ENCODE assay signal across 1 cellular context in the genomic region with DNA sequence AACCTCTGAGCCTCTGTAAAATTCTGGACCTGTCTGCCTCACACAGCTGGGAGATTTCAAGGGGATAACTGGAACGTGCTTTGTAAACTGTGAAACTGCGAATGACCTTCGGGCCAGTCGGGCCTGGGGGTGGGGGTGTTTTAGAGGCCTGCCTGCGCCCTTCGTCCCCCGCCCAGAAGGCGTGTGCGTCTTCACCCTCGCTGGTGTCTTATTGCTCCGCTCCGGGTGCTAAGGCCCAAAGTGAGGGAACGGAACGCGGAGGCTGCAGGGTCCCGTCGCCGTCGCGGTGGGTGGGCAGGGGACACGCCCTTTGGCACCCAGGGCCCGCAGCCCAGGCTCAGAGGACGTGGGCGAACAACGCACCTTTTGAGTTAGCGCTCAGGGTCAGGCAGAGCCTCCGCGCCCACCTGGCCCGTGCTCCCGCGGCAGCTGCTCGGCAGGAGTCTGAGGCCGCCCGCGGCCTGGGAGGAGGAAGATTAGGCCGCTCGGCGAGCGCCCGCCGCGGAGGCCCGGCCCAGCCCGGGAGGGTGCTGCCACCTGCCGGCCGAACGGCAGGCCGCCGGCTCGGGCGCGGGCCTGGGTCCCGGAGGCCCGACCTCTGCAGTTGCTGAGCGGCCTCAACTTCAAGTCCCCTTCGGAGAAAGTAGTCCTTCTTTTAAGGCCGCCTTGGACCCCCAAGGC.
A peak's percentile ranks its signal among the peaks of the same experiment; 100 is the strongest.
TF ChIP-seq lines count a peak whose summit lies in the region.

No MANE protein-coding gene starts in this region.

TF ChIP-seq in HEK293, 187 proteins besides CTCF, POLR2A, EP300 and RAD21 (continued from another document):
- TF ChIP-seq, protein P1, sequence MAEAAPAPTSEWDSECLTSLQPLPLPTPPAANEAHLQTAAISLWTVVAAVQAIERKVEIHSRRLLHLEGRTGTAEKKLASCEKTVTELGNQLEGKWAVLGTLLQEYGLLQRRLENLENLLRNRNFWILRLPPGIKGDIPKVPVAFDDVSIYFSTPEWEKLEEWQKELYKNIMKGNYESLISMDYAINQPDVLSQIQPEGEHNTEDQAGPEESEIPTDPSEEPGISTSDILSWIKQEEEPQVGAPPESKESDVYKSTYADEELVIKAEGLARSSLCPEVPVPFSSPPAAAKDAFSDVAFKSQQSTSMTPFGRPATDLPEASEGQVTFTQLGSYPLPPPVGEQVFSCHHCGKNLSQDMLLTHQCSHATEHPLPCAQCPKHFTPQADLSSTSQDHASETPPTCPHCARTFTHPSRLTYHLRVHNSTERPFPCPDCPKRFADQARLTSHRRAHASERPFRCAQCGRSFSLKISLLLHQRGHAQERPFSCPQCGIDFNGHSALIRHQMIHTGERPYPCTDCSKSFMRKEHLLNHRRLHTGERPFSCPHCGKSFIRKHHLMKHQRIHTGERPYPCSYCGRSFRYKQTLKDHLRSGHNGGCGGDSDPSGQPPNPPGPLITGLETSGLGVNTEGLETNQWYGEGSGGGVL (tag by site-specific recombination; IDR thresholded peaks at IDR 0.05): no peak
- TF ChIP-seq SALL2 (tag by site-specific recombination; IDR thresholded peaks at IDR 0.05; ENCODE audit: borderline replicate concordance): no peak
- TF ChIP-seq GLIS1 (tag by site-specific recombination; IDR thresholded peaks at IDR 0.05): peak; percentile 81
- TF ChIP-seq, protein P2, sequence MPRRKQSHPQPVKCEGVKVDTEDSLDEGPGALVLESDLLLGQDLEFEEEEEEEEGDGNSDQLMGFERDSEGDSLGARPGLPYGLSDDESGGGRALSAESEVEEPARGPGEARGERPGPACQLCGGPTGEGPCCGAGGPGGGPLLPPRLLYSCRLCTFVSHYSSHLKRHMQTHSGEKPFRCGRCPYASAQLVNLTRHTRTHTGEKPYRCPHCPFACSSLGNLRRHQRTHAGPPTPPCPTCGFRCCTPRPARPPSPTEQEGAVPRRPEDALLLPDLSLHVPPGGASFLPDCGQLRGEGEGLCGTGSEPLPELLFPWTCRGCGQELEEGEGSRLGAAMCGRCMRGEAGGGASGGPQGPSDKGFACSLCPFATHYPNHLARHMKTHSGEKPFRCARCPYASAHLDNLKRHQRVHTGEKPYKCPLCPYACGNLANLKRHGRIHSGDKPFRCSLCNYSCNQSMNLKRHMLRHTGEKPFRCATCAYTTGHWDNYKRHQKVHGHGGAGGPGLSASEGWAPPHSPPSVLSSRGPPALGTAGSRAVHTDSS (tag by site-specific recombination; IDR thresholded peaks at IDR 0.05): peak; percentile 50; the same call in 1 of the 2 replicates
- TF ChIP-seq, protein P3, sequence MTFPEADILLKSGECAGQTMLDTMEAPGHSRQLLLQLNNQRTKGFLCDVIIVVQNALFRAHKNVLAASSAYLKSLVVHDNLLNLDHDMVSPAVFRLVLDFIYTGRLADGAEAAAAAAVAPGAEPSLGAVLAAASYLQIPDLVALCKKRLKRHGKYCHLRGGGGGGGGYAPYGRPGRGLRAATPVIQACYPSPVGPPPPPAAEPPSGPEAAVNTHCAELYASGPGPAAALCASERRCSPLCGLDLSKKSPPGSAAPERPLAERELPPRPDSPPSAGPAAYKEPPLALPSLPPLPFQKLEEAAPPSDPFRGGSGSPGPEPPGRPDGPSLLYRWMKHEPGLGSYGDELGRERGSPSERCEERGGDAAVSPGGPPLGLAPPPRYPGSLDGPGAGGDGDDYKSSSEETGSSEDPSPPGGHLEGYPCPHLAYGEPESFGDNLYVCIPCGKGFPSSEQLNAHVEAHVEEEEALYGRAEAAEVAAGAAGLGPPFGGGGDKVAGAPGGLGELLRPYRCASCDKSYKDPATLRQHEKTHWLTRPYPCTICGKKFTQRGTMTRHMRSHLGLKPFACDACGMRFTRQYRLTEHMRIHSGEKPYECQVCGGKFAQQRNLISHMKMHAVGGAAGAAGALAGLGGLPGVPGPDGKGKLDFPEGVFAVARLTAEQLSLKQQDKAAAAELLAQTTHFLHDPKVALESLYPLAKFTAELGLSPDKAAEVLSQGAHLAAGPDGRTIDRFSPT (tag by site-specific recombination; IDR thresholded peaks at IDR 0.05): no peak
- TF ChIP-seq HOXC10 (CRISPR knock-in tag; IDR thresholded peaks at IDR 0.05): peak; percentile 29; the same call in 1 of the 2 replicates
- TF ChIP-seq ZBTB26 (tag by site-specific recombination; optimal IDR thresholded peaks at IDR 0.05): peak; percentile 67
- TF ChIP-seq ZNF473 (tag by site-specific recombination; IDR thresholded peaks at IDR 0.05): no peak
- no peak for TF ChIP-seq ZNF629 (tag by site-specific recombination; IDR thresholded peaks at IDR 0.05)
- TF ChIP-seq ATF2 (tag by site-specific recombination; IDR thresholded peaks at IDR 0.05; ENCODE audit: low read depth): no peak
- peak; percentile 63; the same call in 1 of the 2 replicates for TF ChIP-seq ZSCAN30 (tag by site-specific recombination; IDR thresholded peaks at IDR 0.05)
- TF ChIP-seq ZBTB17 (tag by site-specific recombination; IDR thresholded peaks at IDR 0.05): peak; percentile 6; the same call in 1 of the 2 replicates
- TF ChIP-seq ZNF311 (tag by site-specific recombination; IDR thresholded peaks at IDR 0.05; ENCODE audit: borderline replicate concordance): no peak
- TF ChIP-seq KLF8 (tag by site-specific recombination; IDR thresholded peaks at IDR 0.05): peak; percentile 54; the same call in 1 of the 2 replicates
- 0 out of 2 replicates have a peak, but pooled peaks have one; percentile 30 for TF ChIP-seq GLIS2 (tag by site-specific recombination; IDR thresholded peaks at IDR 0.05)
- TF ChIP-seq ZNF366 (tag by site-specific recombination; conservative IDR thresholded peaks at IDR 0.05): no peak
- TF ChIP-seq, protein P4, sequence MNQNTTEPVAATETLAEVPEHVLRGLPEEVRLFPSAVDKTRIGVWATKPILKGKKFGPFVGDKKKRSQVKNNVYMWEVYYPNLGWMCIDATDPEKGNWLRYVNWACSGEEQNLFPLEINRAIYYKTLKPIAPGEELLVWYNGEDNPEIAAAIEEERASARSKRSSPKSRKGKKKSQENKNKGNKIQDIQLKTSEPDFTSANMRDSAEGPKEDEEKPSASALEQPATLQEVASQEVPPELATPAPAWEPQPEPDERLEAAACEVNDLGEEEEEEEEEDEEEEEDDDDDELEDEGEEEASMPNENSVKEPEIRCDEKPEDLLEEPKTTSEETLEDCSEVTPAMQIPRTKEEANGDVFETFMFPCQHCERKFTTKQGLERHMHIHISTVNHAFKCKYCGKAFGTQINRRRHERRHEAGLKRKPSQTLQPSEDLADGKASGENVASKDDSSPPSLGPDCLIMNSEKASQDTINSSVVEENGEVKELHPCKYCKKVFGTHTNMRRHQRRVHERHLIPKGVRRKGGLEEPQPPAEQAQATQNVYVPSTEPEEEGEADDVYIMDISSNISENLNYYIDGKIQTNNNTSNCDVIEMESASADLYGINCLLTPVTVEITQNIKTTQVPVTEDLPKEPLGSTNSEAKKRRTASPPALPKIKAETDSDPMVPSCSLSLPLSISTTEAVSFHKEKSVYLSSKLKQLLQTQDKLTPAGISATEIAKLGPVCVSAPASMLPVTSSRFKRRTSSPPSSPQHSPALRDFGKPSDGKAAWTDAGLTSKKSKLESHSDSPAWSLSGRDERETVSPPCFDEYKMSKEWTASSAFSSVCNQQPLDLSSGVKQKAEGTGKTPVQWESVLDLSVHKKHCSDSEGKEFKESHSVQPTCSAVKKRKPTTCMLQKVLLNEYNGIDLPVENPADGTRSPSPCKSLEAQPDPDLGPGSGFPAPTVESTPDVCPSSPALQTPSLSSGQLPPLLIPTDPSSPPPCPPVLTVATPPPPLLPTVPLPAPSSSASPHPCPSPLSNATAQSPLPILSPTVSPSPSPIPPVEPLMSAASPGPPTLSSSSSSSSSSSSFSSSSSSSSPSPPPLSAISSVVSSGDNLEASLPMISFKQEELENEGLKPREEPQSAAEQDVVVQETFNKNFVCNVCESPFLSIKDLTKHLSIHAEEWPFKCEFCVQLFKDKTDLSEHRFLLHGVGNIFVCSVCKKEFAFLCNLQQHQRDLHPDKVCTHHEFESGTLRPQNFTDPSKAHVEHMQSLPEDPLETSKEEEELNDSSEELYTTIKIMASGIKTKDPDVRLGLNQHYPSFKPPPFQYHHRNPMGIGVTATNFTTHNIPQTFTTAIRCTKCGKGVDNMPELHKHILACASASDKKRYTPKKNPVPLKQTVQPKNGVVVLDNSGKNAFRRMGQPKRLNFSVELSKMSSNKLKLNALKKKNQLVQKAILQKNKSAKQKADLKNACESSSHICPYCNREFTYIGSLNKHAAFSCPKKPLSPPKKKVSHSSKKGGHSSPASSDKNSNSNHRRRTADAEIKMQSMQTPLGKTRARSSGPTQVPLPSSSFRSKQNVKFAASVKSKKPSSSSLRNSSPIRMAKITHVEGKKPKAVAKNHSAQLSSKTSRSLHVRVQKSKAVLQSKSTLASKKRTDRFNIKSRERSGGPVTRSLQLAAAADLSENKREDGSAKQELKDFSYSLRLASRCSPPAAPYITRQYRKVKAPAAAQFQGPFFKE (tag by site-specific recombination; IDR thresholded peaks at IDR 0.05; ENCODE audit: borderline replicate concordance): no peak
- TF ChIP-seq ZNF211 (tag by site-specific recombination; IDR thresholded peaks at IDR 0.05; ENCODE audit: low read depth): no peak
- TF ChIP-seq ZNF561 (tag by site-specific recombination; IDR thresholded peaks at IDR 0.05; ENCODE audit: borderline replicate concordance): peak; percentile 82; the same call in 1 of the 2 replicates
- 0 out of 2 replicates have a peak, but pooled peaks have one; percentile 35 for TF ChIP-seq KLF9 (tag by site-specific recombination; IDR thresholded peaks at IDR 0.05; ENCODE audit: low read depth)
- TF ChIP-seq ZNF341 (tag by site-specific recombination; IDR thresholded peaks at IDR 0.05; ENCODE audit: low read depth): no peak
- no peak for TF ChIP-seq ZNF76 (tag by site-specific recombination; IDR thresholded peaks at IDR 0.05; ENCODE audit: borderline replicate concordance, low read depth)
- TF ChIP-seq KLF1 (tag by site-specific recombination; IDR thresholded peaks at IDR 0.05): 0 out of 2 replicates have a peak, but pooled peaks have one; percentile 55
- TF ChIP-seq ZNF610 (tag by site-specific recombination; IDR thresholded peaks at IDR 0.05; ENCODE audit: borderline replicate concordance): no peak
- 0 out of 2 replicates have a peak, but pooled peaks have one; percentile 56 for TF ChIP-seq PBX3 (CRISPR knock-in tag; IDR thresholded peaks at IDR 0.05)
- TF ChIP-seq ZNF423 (tag by site-specific recombination; IDR thresholded peaks at IDR 0.05): peak; percentile 78
- TF ChIP-seq ZNF274 (IDR thresholded peaks at IDR 0.05; ENCODE audit: low read length): no peak
- TF ChIP-seq ZNF274 (tag by site-specific recombination; IDR thresholded peaks at IDR 0.05; ENCODE audit: borderline replicate concordance): no peak
- TF ChIP-seq ZNF280C (tag by site-specific recombination; IDR thresholded peaks at IDR 0.05): no peak
- TF ChIP-seq PRDM1 (tag by site-specific recombination; IDR thresholded peaks at IDR 0.05): no peak
- peak; percentile 77 for TF ChIP-seq ZBTB8A (tag by site-specific recombination; IDR thresholded peaks at IDR 0.05)
- peak; percentile 82 for TF ChIP-seq ZIC2 (tag by site-specific recombination; IDR thresholded peaks at IDR 0.05)
- no peak for TF ChIP-seq RBAK (tag by site-specific recombination; IDR thresholded peaks at IDR 0.05)
- TF ChIP-seq YY1 (tag by site-specific recombination; IDR thresholded peaks at IDR 0.05): no peak
- peak; percentile 76 for TF ChIP-seq ZFHX2 (tag by site-specific recombination; conservative IDR thresholded peaks at IDR 0.05)
- TF ChIP-seq ZNF660 (tag by site-specific recombination; IDR thresholded peaks at IDR 0.05): peak; percentile 50; the same call in 1 of the 2 replicates
- peak; percentile 89 for TF ChIP-seq ZNF600 (tag by site-specific recombination; IDR thresholded peaks at IDR 0.05)
- TF ChIP-seq MZF1 (tag by site-specific recombination; IDR thresholded peaks at IDR 0.05; ENCODE audit: borderline replicate concordance): no peak
